ENCODE assay signal across 9 cellular contexts in the genomic region with DNA sequence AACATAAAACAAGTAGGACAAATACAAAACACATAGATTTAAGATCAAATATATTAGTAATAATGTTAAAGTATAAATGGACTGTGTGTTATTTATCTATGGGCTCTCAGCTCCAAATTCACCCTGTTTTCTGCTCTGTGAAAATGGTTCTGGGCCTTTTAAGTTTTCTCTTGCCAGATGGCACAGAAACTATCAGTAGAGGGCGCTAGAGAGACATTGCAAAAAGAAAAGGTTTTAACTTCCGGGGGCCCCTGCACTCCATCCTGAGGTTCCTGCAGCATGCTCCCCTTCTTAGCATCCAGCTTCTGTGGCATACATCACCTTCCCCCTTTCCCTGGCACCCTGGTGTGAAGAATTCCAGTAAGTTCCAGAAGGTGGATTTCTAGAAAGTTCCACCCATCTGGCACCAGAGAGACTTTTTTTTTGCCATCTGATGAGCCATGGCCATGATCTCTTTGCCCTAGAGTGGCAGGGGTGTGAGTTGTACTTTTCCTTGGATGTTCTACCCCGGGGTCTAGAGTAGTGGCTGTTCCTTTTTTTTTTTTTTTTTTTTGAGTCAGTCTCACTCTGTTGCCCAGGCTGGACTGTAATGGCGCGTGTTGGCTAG. TPM values are rescaled to one million over a fixed set of nuclear protein-coding genes. Genes with fewer than 3 reads are reported as not detected.
DNase-seq lines count a peak whose midpoint lies in the region; ATAC-seq, FAIRE-seq and TF ChIP-seq lines count a peak whose summit lies in the region.
"Had no signal": no experiment of that assay in that cellular context is flagged by ENCODE, and none has a peak within 500 bp of the region (broad histone marks: within the 10 kb centered on the region; RNA-seq: fewer than 3 reads in every experiment).

No MANE protein-coding gene starts in this region.

- H3K4me1 Mint-ChIP-seq in glutamatergic neuron (ENCODE audit: low read depth, unreplicated experiment): no peaks in the 10 kb centered on the region

- H3K9me3 ChIP-seq in aorta (ENCODE audit: control insufficient read depth, low read length): no peaks in the 10 kb centered on the region
- H3K9me3 ChIP-seq: gastroesophageal sphincter had no signal

- WGBS in aorta, 2 donors: 87 to 92% methylated on average over 5 of the region's 5 CpGs

- no peak overlapping the region for H3K4me3 Mint-ChIP-seq in glutamatergic neuron (ENCODE audit: unreplicated experiment)

- no peak overlapping the region for H3K4me3 ChIP-seq in aorta (ENCODE audit: low read length in 2 of 2)
- H3K4me3 ChIP-seq: gastroesophageal sphincter had no signal

- H3K27ac Mint-ChIP-seq in glutamatergic neuron (ENCODE audit: unreplicated experiment): no peak overlapping the region

- H3K4me1 ChIP-seq in aorta (ENCODE audit: control insufficient read depth in 1 of 2, insufficient read depth in 2 of 2, low read length in 2 of 2): no peaks in the 10 kb centered on the region
- H3K4me1 ChIP-seq: gastroesophageal sphincter had no signal

- FAIRE-seq in GM18507 (lab: Jason Lieb, UNC): peak; percentile 31

- peak; percentile 78 for TF ChIP-seq CTCF in C4-2B (conservative IDR thresholded peaks at IDR 0.05)
- TF ChIP-seq CTCF in glutamatergic neuron (IDR thresholded peaks at IDR 0.05; ENCODE audit: partially characterized antibody, unreplicated experiment): peak; percentile 67

- no peaks in the 10 kb centered on the region for H3K36me3 ChIP-seq in aorta (ENCODE audit: control insufficient read depth in 1 of 2, insufficient read depth in 2 of 2, low read length in 1 of 2)
- H3K36me3 ChIP-seq: gastroesophageal sphincter had no signal

- DNase-seq in GM18507 (ENCODE audit: extremely low spot score, insufficient read length, low read depth) (no peak), RPMI7951 (ENCODE audit: low read depth) (peak; percentile 1), glutamatergic neuron (no peak), aorta (no peak)

- no peaks in the 10 kb centered on the region for H3K27me3 Mint-ChIP-seq in glutamatergic neuron (ENCODE audit: unreplicated experiment)

- no peak overlapping the region for H3K27ac ChIP-seq in C4-2B
- no peak overlapping the region for H3K27ac ChIP-seq in aorta (ENCODE audit: low read depth in 1 of 2, low read length in 2 of 2)
- H3K27ac ChIP-seq: gastroesophageal sphincter had no signal

- H3K27me3 ChIP-seq in aorta (ENCODE audit: control insufficient read depth in 1 of 2, insufficient read depth in 2 of 2, low read length in 1 of 2): no peaks in the 10 kb centered on the region
- H3K27me3 ChIP-seq: gastroesophageal sphincter had no signal

- intact Hi-C loops in aorta (cut with DNase I): no loop called here

- no peaks in the 10 kb centered on the region for H3K36me3 Mint-ChIP-seq in glutamatergic neuron (ENCODE audit: unreplicated experiment)

- no peaks in the 10 kb centered on the region for H3K9me3 Mint-ChIP-seq in glutamatergic neuron (ENCODE audit: unreplicated experiment)

- no peak for ATAC-seq in HG03520 (IDR thresholded peaks at IDR 0.05; ENCODE audit: unreplicated experiment)
- ATAC-seq in HG02973 (IDR thresholded peaks at IDR 0.05; ENCODE audit: unreplicated experiment): no peak
- ATAC-seq in aorta (ENCODE audit: low FRiP score): no peak
- no peak for ATAC-seq in GM18502 (IDR thresholded peaks at IDR 0.05; ENCODE audit: poor library complexity, unreplicated experiment)
- ATAC-seq: gastroesophageal sphincter had no signal

RNA-seq across cellular contexts. Expression of a gene that starts 29.3 kb away (rescaled TPM):
- 35.1 and 52.3 TPM in 2 replicates for total RNA-seq in RPMI7951 (2014; rRNA removed; shearing (Covaris generic))
- 43.2 TPM for total RNA-seq in glutamatergic neuron (ENCODE audit: unreplicated experiment)
- 10 to 100 TPM; 36.2 to 44.4 TPM for total RNA-seq in aorta
- polyA plus RNA-seq in aorta: 100 to 1,000 TPM in 1 of 2 donors, 10 to 100 TPM in 1; 59.5 to 130 TPM

RNA-seq across cellular contexts. Expression of a gene that starts 29.4 kb away (rescaled TPM):
- 58.3 and 58.8 TPM in 2 replicates for total RNA-seq in RPMI7951 (2014; rRNA removed; shearing (Covaris generic))
- total RNA-seq in glutamatergic neuron (ENCODE audit: unreplicated experiment): 64.4 TPM
- 10 to 100 TPM; 50.0 to 52.8 TPM for total RNA-seq in aorta
- 10 to 100 TPM; 27.8 to 27.9 TPM for polyA plus RNA-seq in aorta

RNA-seq across cellular contexts. Expression of a gene that starts 58.6 kb away (rescaled TPM):
- 11.7 and 19.9 TPM in 2 replicates for total RNA-seq in RPMI7951 (2014; rRNA removed; shearing (Covaris generic))
- total RNA-seq in glutamatergic neuron (ENCODE audit: unreplicated experiment) (52.5 TPM), aorta (10 to 100 TPM; 49.8 to 53.2 TPM)
- 10 to 100 TPM; 15.9 to 16.2 TPM for polyA plus RNA-seq in aorta
